Comparison of ENCODE assay signal across 19 cellular contexts in genomic region chr14:82776958-82777357, GRCh38.
DNase-seq lines count a peak whose midpoint lies in the region; ATAC-seq, FAIRE-seq and TF ChIP-seq lines count a peak whose summit lies in the region.
"Had no signal": no experiment of that assay in that cellular context is flagged by ENCODE, and none has a peak within 500 bp of the region (broad histone marks: within the 10 kb centered on the region; RNA-seq: fewer than 3 reads in every experiment).

No MANE protein-coding gene starts in this region.

- H3K27me3 ChIP-seq in PC-3 (ENCODE audit: low read length) (no peaks in the 10 kb centered on the region), bronchial epithelial cell (ENCODE audit: control insufficient read depth, insufficient read depth, low read length) (no peaks in the 10 kb centered on the region)
- H3K27me3 ChIP-seq: BE2C; BLaER1 treated with 17β-estradiol and CSF1 and Interleukin-3, amounts not matched to agents 10 nM and 100 nM had no signal

- H2AFZ ChIP-seq in PC-3 (ENCODE audit: low read length): no peak overlapping the region

- H3K79me2 ChIP-seq in PC-3 (ENCODE audit: low read length): no peaks in the 10 kb centered on the region

- no peak overlapping the region for H3K9ac ChIP-seq in PC-3 (ENCODE audit: low read length)
- H3K9ac ChIP-seq: BLaER1 treated with 17β-estradiol and CSF1 and Interleukin-3, amounts not matched to agents 10 nM and 100 nM had no signal

- H3K36me3 ChIP-seq in PC-3 (ENCODE audit: low read depth, low read length) (no peaks in the 10 kb centered on the region), bronchial epithelial cell (ENCODE audit: control insufficient read depth, insufficient read depth, low read length) (no peaks in the 10 kb centered on the region)
- H3K36me3 ChIP-seq: BE2C; BLaER1 treated with 17β-estradiol and CSF1 and Interleukin-3, amounts not matched to agents 10 nM and 100 nM; HAP-1 had no signal

- H3F3A ChIP-seq in PC-3 (ENCODE audit: low read length, unreplicated experiment): no peaks in the 10 kb centered on the region

- POLR2A ChIA-PET in PC-3 (lab: Charles Lee; ENCODE audit: unreplicated experiment): no interaction called here

- BruUV-seq in PC-3 (replicated peaks; lab: Mats Ljungman, UMichigan): no TSS peak

- no peaks in the 10 kb centered on the region for H3K4me1 ChIP-seq in PC-3 (ENCODE audit: insufficient read depth, low read length)
- H3K4me1 ChIP-seq: BE2C; BLaER1 treated with 17β-estradiol and CSF1 and Interleukin-3, amounts not matched to agents 10 nM and 100 nM had no signal

- H3K4me2 ChIP-seq in PC-3 (ENCODE audit: low read length): no peak overlapping the region
- H3K4me2 ChIP-seq: BLaER1 treated with 17β-estradiol and CSF1 and Interleukin-3, amounts not matched to agents 10 nM and 100 nM had no signal

- FAIRE-seq in bronchial epithelial cell (lab: Jason Lieb, UNC): no peak
- FAIRE-seq: D721Med, G401.6, GM12892, H54 had no signal

- intact Hi-C loops in PC-3 (cut with micrococcal nuclease): no loop called here

- DNase-seq in PC-3: peak; percentile 3
- peak; percentile 67 for DNase-seq in bronchial epithelial cell (ENCODE audit: low read depth)
- DNase-seq in mucosa of gallbladder (ENCODE audit: low spot score): no peak
- DNase-seq in Ammon's horn (ENCODE audit: low spot score): no peak
- DNase-seq: BE2C; CD4-positive, alpha-beta T cell; CD8-positive, alpha-beta memory T cell; DMS 273 treated with DMSO at 0.1 percent for 48 hours; DND-41; GOT3; HFFc6 had no signal

- CTCF ChIA-PET in PC-3 (lab: Charles Lee): no interaction called here

- TF ChIP-seq CTCF in PC-3 (conservative IDR thresholded peaks at IDR 0.05; ENCODE audit: low read depth, low read length): no peak
- no peak for TF ChIP-seq CTCF in bronchial epithelial cell (IDR thresholded peaks at IDR 0.05; ENCODE audit: insufficient read depth, low read length, severe bottlenecking)

- peaks cover 13% of the 10 kb centered on the region; the same call in 1 of the 2 replicates for H3K9me3 ChIP-seq in PC-3 (ENCODE audit: low read length)
- H3K9me3 ChIP-seq: BE2C; BLaER1 treated with 17β-estradiol and CSF1 and Interleukin-3, amounts not matched to agents 10 nM and 100 nM; HAP-1 had no signal

- H4K20me1 ChIP-seq in PC-3 (ENCODE audit: low read length): no peaks in the 10 kb centered on the region
- H4K20me1 ChIP-seq: BLaER1 treated with 17β-estradiol and CSF1 and Interleukin-3, amounts not matched to agents 10 nM and 100 nM had no signal

- no peaks in the 10 kb centered on the region for H3K9me2 ChIP-seq in PC-3 (replicated peaks; ENCODE audit: low read length)

- H3K4me3 ChIP-seq in PC-3 (ENCODE audit: low read length): no peak overlapping the region
- H3K4me3 ChIP-seq in bronchial epithelial cell (ENCODE audit: low read depth, low read length): no peak overlapping the region
- H3K4me3 ChIP-seq: BLaER1 treated with 17β-estradiol and CSF1 and Interleukin-3, amounts not matched to agents 10 nM and 100 nM; HAP-1 had no signal

- no peak for ATAC-seq in PC-3
- ATAC-seq in esophagus mucosa: peak; percentile 67
- no peak for ATAC-seq in activated CD4-positive, CD25-positive, alpha-beta regulatory T cell treated with anti-CD3 and anti-CD28 coated beads, Interleukin-2, amount 50 U/mL, for 24 hours

- H3K27ac ChIP-seq in PC-3 (ENCODE audit: low read length): no peak overlapping the region
- H3K27ac ChIP-seq: BLaER1 treated with 17β-estradiol and CSF1 and Interleukin-3, amounts not matched to agents 10 nM and 100 nM had no signal

Comparison
In these comparisons a context has a peak if more than half of its experiments do, and no peak if none do; other contexts are left out.
1. DNase-seq: peak in PC-3 (single experiment) and bronchial epithelial cell (single experiment); none in mucosa of gallbladder (single experiment) and Ammon's horn (single experiment).